In the genomic region with DNA sequence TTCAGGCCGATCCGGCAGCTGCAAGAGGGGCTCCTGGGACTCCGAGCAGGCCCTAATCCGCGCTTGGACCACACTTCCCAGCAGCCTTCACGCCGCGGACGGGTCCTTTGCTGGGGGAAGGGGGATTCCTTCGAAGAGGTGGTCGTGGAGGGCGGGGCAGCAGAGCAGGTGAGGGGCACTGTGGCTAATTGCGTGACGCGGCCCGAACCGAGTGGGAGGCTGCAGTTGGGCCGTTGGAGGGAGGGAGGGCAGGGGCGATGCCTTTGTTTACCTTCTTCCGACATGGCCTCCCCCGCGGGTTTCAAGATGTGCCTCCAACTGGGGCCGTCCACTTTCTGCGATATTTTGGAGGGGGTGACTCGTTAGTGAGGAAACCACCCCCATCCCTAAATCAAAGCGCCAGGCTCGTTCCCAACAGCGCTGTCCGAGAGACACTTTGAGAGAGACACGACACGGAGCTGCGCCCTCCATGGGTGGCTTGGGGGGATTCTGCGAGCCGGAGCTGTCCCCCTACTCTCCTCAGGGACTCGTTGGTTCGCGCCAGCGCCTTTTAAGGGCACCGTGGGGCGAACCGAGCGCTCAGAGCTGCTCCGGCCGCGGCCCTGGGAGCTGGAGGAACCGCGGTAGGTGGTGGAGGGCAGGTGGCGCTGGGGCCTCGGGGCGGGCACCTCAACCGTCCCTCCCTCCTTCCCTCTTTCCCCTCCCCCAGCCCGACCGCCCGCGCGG, we compare ENCODE assay signal across 8 cellular contexts. TPM values are rescaled to one million over a fixed set of nuclear protein-coding genes. Genes with fewer than 3 reads are reported as not detected.
DNase-seq lines count a peak whose midpoint lies in the region; ATAC-seq, FAIRE-seq and TF ChIP-seq lines count a peak whose summit lies in the region.

Gene FAM53C (plus strand): TSS at position 582 of the 726 bp plus-strand sequence. CDS start 3,070 bp downstream, outside the sequence.

- H3K9me3 Mint-ChIP-seq in WTC11 (no peaks in the 10 kb centered on the region), immature natural killer cell (peaks cover 0 to 2% (median 0%) of the 10 kb centered on the region in 6 donors)

- H3K4me1 Mint-ChIP-seq in WTC11, result peaks cover 30% of the 10 kb centered on the region
- H3K4me1 Mint-ChIP-seq in immature natural killer cell, result peaks cover 36 to 44% of the 10 kb centered on the region in 2 donors

- ATAC-seq in GM18868 (IDR thresholded peaks at IDR 0.05; ENCODE audit: unreplicated experiment) (peak; percentile 82), HG03103 (IDR thresholded peaks at IDR 0.05; ENCODE audit: low read depth, unreplicated experiment) (peak; percentile 66), WTC11 (peak; percentile 83)

- POLR2A ChIA-PET in WTC11 (lab: Charles Lee), result interaction anchor here (0.8 to 4.4 kb wide), 4 partner anchors 12 to 159 kb away, joined by 4 to 61 read pairs (median 8); partner anchors contain the start of genes BRD8, CDC23, KDM3B and KIF20A

- peak within 1 kb of the TSS; percentile 74 for H3K4me3 ChIP-seq in bronchial epithelial cell (ENCODE audit: low read depth, low read length)

- H3K4me3 Mint-ChIP-seq in WTC11 (peak within 1 kb of the TSS; percentile 92), immature natural killer cell (peak within 1 kb of the TSS; percentile 93 to 97 (median 94))

- FAIRE-seq in bronchial epithelial cell (lab: Jason Lieb, UNC), result no peak

- TF ChIP-seq CTCF in WTC11 (IDR thresholded peaks at IDR 0.05) (no peak), bronchial epithelial cell (IDR thresholded peaks at IDR 0.05; ENCODE audit: insufficient read depth, low read length, severe bottlenecking) (no peak)

- H3K36me3 ChIP-seq in bronchial epithelial cell (ENCODE audit: control insufficient read depth, insufficient read depth, low read length), result peaks cover 2% of the 10 kb centered on the region

- peak within 1 kb of the TSS; percentile 100 for H3K27ac Mint-ChIP-seq in WTC11
- H3K27ac Mint-ChIP-seq in immature natural killer cell, result peak within 1 kb of the TSS; percentile 94 to 100 (median 99)

- H3K27me3 Mint-ChIP-seq in WTC11 (ENCODE audit: low read depth), result no peaks in the 10 kb centered on the region
- H3K27me3 Mint-ChIP-seq in immature natural killer cell (ENCODE audit: low read depth in 3 of 3), result peaks cover 14 to 22% (median 17%) of the 10 kb centered on the region in 3 donors

- peaks cover 17% of the 10 kb centered on the region for H3K36me3 Mint-ChIP-seq in WTC11
- peaks cover 0 to 7% (median 4%) of the 10 kb centered on the region in 3 donors for H3K36me3 Mint-ChIP-seq in immature natural killer cell

- in situ Hi-C loops in ACHN (cut with HindIII; ENCODE audit: low pct_ligation_motif_present, low pct_unique_long_range_greater_than_20kb, low sequenced_read_pairs), result no loop called here

- H3K27me3 ChIP-seq in bronchial epithelial cell (ENCODE audit: control insufficient read depth, insufficient read depth, low read length), result no peaks in the 10 kb centered on the region

- DNase-seq in ACHN, result peak; percentile 89
- peak; percentile 93 for DNase-seq in NCI-H2227 (lab: John Stamatoyannopoulos, UW; ENCODE audit: unreplicated experiment)
- peak; percentile 90 for DNase-seq in WTC11 (ENCODE audit: low spot score)
- DNase-seq in bronchial epithelial cell (ENCODE audit: low read depth), result peak; percentile 73
- DNase-seq in immature natural killer cell, result peak; percentile 93 to 95 (median 94)
- DNase-seq in smooth muscle cell of the brain vasculature (ENCODE audit: low read depth, low spot score), result peak; percentile 89

- CTCF ChIA-PET in WTC11 (lab: Charles Lee), result interaction anchor here (0.8 to 10.7 kb wide), 2 partner anchors 15 to 452 kb away, joined by 3 to 187 read pairs; partner anchors contain the start of gene KDM3B

TF ChIP-seq in WTC11, 78 proteins besides CTCF, POLR2A, EP300 and RAD21 (continues in another document):
- TF ChIP-seq GTF2I (CRISPR knock-in tag; conservative IDR thresholded peaks at IDR 0.05), result no peak
- no peak for TF ChIP-seq ELF4 (CRISPR knock-in tag; IDR thresholded peaks at IDR 0.05; ENCODE audit: low read depth)
- TF ChIP-seq SP1 (CRISPR knock-in tag; conservative IDR thresholded peaks at IDR 0.05), result peak; percentile 71; the same call in 1 of the 2 replicates
- TF ChIP-seq NFATC4 (CRISPR knock-in tag; IDR thresholded peaks at IDR 0.05), result peak; percentile 86; the same call in 1 of the 2 replicates
- no peak; the same call in 1 of the 2 replicates for TF ChIP-seq CREM (CRISPR knock-in tag; IDR thresholded peaks at IDR 0.05)
- no peak; the same call in none of the 2 replicates for TF ChIP-seq GABPB1 (CRISPR knock-in tag; IDR thresholded peaks at IDR 0.05)
- 0 out of 2 replicates have a peak, but pooled peaks have one; percentile 25 for TF ChIP-seq ZNF512 (CRISPR knock-in tag; IDR thresholded peaks at IDR 0.05; ENCODE audit: borderline replicate concordance)
- TF ChIP-seq CREB1 (CRISPR knock-in tag; IDR thresholded peaks at IDR 0.05), result peak; percentile 19; the same call in 1 of the 2 replicates
- peak; percentile 96 for TF ChIP-seq ZNF416 (CRISPR knock-in tag; IDR thresholded peaks at IDR 0.05)
- peak; percentile 56; the same call in 1 of the 2 replicates for TF ChIP-seq AR (CRISPR knock-in tag; IDR thresholded peaks at IDR 0.05)
- TF ChIP-seq, protein P1, sequence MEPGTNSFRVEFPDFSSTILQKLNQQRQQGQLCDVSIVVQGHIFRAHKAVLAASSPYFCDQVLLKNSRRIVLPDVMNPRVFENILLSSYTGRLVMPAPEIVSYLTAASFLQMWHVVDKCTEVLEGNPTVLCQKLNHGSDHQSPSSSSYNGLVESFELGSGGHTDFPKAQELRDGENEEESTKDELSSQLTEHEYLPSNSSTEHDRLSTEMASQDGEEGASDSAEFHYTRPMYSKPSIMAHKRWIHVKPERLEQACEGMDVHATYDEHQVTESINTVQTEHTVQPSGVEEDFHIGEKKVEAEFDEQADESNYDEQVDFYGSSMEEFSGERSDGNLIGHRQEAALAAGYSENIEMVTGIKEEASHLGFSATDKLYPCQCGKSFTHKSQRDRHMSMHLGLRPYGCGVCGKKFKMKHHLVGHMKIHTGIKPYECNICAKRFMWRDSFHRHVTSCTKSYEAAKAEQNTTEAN (CRISPR knock-in tag; IDR thresholded peaks at IDR 0.05), result 0 out of 2 replicates have a peak, but pooled peaks have one; percentile 74

RNA-seq across cellular contexts. Expression of gene FAM53C, which starts in this region (rescaled TPM):
- total RNA-seq in WTC11 (2021) (51.3 to 56.2 TPM (median 53.0 TPM) in 3 replicates), bronchial epithelial cell (10.3 and 17.7 TPM in 2 replicates)
- polyA plus RNA-seq in immature natural killer cell, result 10 to 100 TPM; 16.2 to 32.1 (median 25.2) TPM

Comparison
In these comparisons a context has a peak if more than half of its experiments do, and no peak if none do; other contexts are left out.
1. Peak in every context shown above with its lines: DNase-seq, ATAC-seq and H3K4me3 ChIP-seq.